In genomic region chr11:77884186-77884828, GRCh38 we compare ENCODE assay signal across 15 cellular contexts.
DNase-seq lines count a peak whose midpoint lies in the region; ATAC-seq and TF ChIP-seq lines count a peak whose summit lies in the region.
"Had no signal": no experiment of that assay in that cellular context is flagged by ENCODE, and none has a peak within 500 bp of the region (broad histone marks: within the 10 kb centered on the region; RNA-seq: fewer than 3 reads in every experiment).

No MANE protein-coding gene starts in this region.

- intact Hi-C loops in MCF 10A (cut with micrococcal nuclease), result no loop called here
- intact Hi-C loops in mammary epithelial cell (cut with micrococcal nuclease), result no loop called here
- intact Hi-C loops in left ventricle myocardium superior (cut with micrococcal nuclease), result no loop called here

- peaks cover 34% of the 10 kb centered on the region for H3K36me3 Mint-ChIP-seq in MCF 10A (ENCODE audit: insufficient read depth, unreplicated experiment)

- H3K27me3 ChIP-seq in mammary epithelial cell (ENCODE audit: insufficient read depth, low read length) (no peaks in the 10 kb centered on the region), adipocyte (replicated peaks; ENCODE audit: control insufficient read depth, insufficient read depth, low read length) (no peaks in the 10 kb centered on the region)
- H3K27me3 ChIP-seq: tibial nerve had no signal

- no peaks in the 10 kb centered on the region for H3K79me2 ChIP-seq in mammary epithelial cell (ENCODE audit: insufficient read depth, low read length)

- CTCF ChIA-PET in MCF 10A (lab: Yijun Ruan, JAX) (no interaction called here), mammary epithelial cell (lab: Charles Lee; ENCODE audit: low non-redundant PET) (no interaction called here)

- BruUV-seq in MCF 10A (replicated peaks; lab: Mats Ljungman, UMichigan), result no TSS peak
- no TSS peak for BruUV-seq in mammary epithelial cell (replicated peaks; lab: Mats Ljungman, UMichigan)

- POLR2A ChIA-PET in MCF 10A (lab: Yijun Ruan, JAX), result no interaction called here

- H3K27me3 Mint-ChIP-seq in MCF 10A (ENCODE audit: insufficient read depth, unreplicated experiment), result no peaks in the 10 kb centered on the region
- H3K27me3 Mint-ChIP-seq: activated T-cell treated with anti-CD3 and anti-CD28 coated beads, Interleukin-2, amount 50 U/mL, for 24 hours had no signal

- H4K20me1 ChIP-seq in mammary epithelial cell (ENCODE audit: insufficient read depth, low read length), result no peaks in the 10 kb centered on the region

- H3K4me1 Mint-ChIP-seq in MCF 10A (ENCODE audit: insufficient read depth, unreplicated experiment), result peaks cover 9% of the 10 kb centered on the region

- no peak overlapping the region for H3K27ac ChIP-seq in mammary epithelial cell (ENCODE audit: insufficient read depth, low read depth, low read length)
- H3K27ac ChIP-seq: tibial nerve had no signal

- no peak overlapping the region for H2AFZ ChIP-seq in mammary epithelial cell (ENCODE audit: low read depth, low read length)

- no peak overlapping the region for H3K4me3 ChIP-seq in mammary epithelial cell (replicated peaks in 1 of 3; ENCODE audit: insufficient read depth in 1 of 3, low read depth in 2 of 3, low read length in 3 of 3)
- no peak overlapping the region for H3K4me3 ChIP-seq in adipocyte (ENCODE audit: low read length)
- no peak overlapping the region for H3K4me3 ChIP-seq in foreskin fibroblast (ENCODE audit: low read depth in 1 of 2, low read length in 2 of 2)
- H3K4me3 ChIP-seq: tibial nerve had no signal

- H3K4me1 ChIP-seq in mammary epithelial cell (ENCODE audit: insufficient read depth, low read length), result no peaks in the 10 kb centered on the region
- H3K4me1 ChIP-seq in adipocyte (ENCODE audit: control insufficient read depth, insufficient read depth, low read length), result peaks cover 14% of the 10 kb centered on the region

- WGBS in mammary epithelial cell (ENCODE audit: low coverage, missing lambda C conversion rate), result 97% methylated on average over 6 of the region's 6 CpGs

- H3K9me3 Mint-ChIP-seq in MCF 10A (ENCODE audit: unreplicated experiment), result no peaks in the 10 kb centered on the region
- H3K9me3 Mint-ChIP-seq: activated T-cell treated with anti-CD3 and anti-CD28 coated beads, Interleukin-2, amount 50 U/mL, for 24 hours had no signal

- peak overlapping the region; percentile 27 for H3K27ac Mint-ChIP-seq in MCF 10A (ENCODE audit: low read depth, unreplicated experiment)

- no peak for ATAC-seq in left ventricle myocardium superior

- dilution Hi-C loops in mammary epithelial cell (cut with HindIII; ENCODE audit: low sequenced_read_pairs), result loop anchor here (5.0 kb wide), 2 partner anchors 77 to 103 kb away; no protein-coding TSS in a partner anchor

- no peaks in the 10 kb centered on the region for H3K9me3 ChIP-seq in mammary epithelial cell (replicated peaks; ENCODE audit: insufficient read depth, low read length)
- H3K9me3 ChIP-seq in adipocyte (ENCODE audit: control insufficient read depth, low read length), result no peaks in the 10 kb centered on the region
- H3K9me3 ChIP-seq: tibial nerve had no signal

- no peaks in the 10 kb centered on the region for H3K36me3 ChIP-seq in mammary epithelial cell (ENCODE audit: insufficient read depth, low read length)
- H3K36me3 ChIP-seq in adipocyte (ENCODE audit: control insufficient read depth, insufficient read depth, low read length, severe bottlenecking), result peaks cover 32% of the 10 kb centered on the region

- no peak for DNase-seq in MCF 10A (ENCODE audit: unreplicated experiment)
- DNase-seq in mammary epithelial cell, result no peak
- peak; percentile 43 for DNase-seq in adipocyte (ENCODE audit: low read depth)
- peak; percentile 25 to 41 for DNase-seq in foreskin fibroblast
- no peak for DNase-seq in NCI-H1105 (lab: John Stamatoyannopoulos, UW)
- no peak for DNase-seq in left ventricle myocardium superior
- no peak for DNase-seq in GM13976 (ENCODE audit: low spot score)
- DNase-seq in COLO668 (lab: John Stamatoyannopoulos, UW; ENCODE audit: unreplicated experiment), result no peak
- DNase-seq: activated CD4-positive, alpha-beta T cell treated with anti-CD3 and anti-CD28 coated beads, Interleukin-2, amount 50 U/mL, for 1 hour; activated T-cell treated with anti-CD3 and anti-CD28 coated beads, Interleukin-2, amount 50 U/mL, for 24 hours; glutamatergic neuron; islet precursor cell; NCI-H187 treated with DMSO at 0.1 percent for 48 hours; stimulated activated CD4-positive, alpha-beta T cell treated with anti-CD3 and anti-CD28 coated beads, Interleukin-4, amount 100 ng/mL, for 4 hours had no signal

- in situ Hi-C loops in mammary epithelial cell (cut with MboI; ENCODE audit: low sequenced_read_pairs in 2 of 2) (no loop called here), GM13976 (cut with MboI; ENCODE audit: low sequenced_read_pairs, unreplicated experiment) (no loop called here)

- TF ChIP-seq CTCF in MCF 10A (IDR thresholded peaks at IDR 0.05; ENCODE audit: unreplicated experiment), result no peak
- TF ChIP-seq CTCF in mammary epithelial cell (conservative IDR thresholded peaks at IDR 0.05 in 1 of 2, IDR thresholded peaks at IDR 0.05 in 1 of 2; ENCODE audit: extremely low read depth in 1 of 2, insufficient read depth in 1 of 2, low read depth in 1 of 2, low read length in 2 of 2), result no peak
- no peak for TF ChIP-seq CTCF in foreskin fibroblast (IDR thresholded peaks at IDR 0.05; ENCODE audit: low read depth, low read length)
- no peak for TF ChIP-seq CTCF in GM13976 (IDR thresholded peaks at IDR 0.05; ENCODE audit: borderline replicate concordance, control extremely low read depth, extremely low read depth, insufficient read depth, missing control alignments)

- no peak overlapping the region for H3K4me2 ChIP-seq in mammary epithelial cell (ENCODE audit: insufficient read depth, low read depth, low read length)

- no peak overlapping the region for H3K4me3 Mint-ChIP-seq in MCF 10A (ENCODE audit: unreplicated experiment)
- H3K4me3 Mint-ChIP-seq: activated T-cell treated with anti-CD3 and anti-CD28 coated beads, Interleukin-2, amount 50 U/mL, for 24 hours had no signal

- no peak overlapping the region for H3K9ac ChIP-seq in mammary epithelial cell (ENCODE audit: insufficient read depth, low read length)
- H3K9ac ChIP-seq in adipocyte (ENCODE audit: low read length), result no peak overlapping the region

Comparison
In these comparisons a context has a peak if more than half of its experiments do, and no peak if none do; other contexts are left out.
1. DNase-seq: peak in adipocyte (single experiment) and foreskin fibroblast (2 of 2); none in MCF 10A (single experiment), mammary epithelial cell (single experiment), NCI-H1105 (single experiment), left ventricle myocardium superior (single experiment), GM13976 (single experiment) and COLO668 (single experiment).